In genomic region chr18:10150576-10150975, GRCh38 we compare ENCODE assay signal across 6 cellular contexts.
DNase-seq lines count a peak whose midpoint lies in the region; FAIRE-seq and TF ChIP-seq lines count a peak whose summit lies in the region.
"Not testable (repeated sequence)": the region's sequence is repeated elsewhere in the genome, so short reads cannot be mapped to it uniquely, and the experiment has no call there.

No MANE protein-coding gene starts in this region.

- H3K9me3 ChIP-seq in neuronal stem cell (replicated peaks in 1 of 2; ENCODE audit: control insufficient read depth in 2 of 2, insufficient read depth in 1 of 2, low read depth in 1 of 2, low read length in 2 of 2); trophoblast cell (ENCODE audit: insufficient read depth, low read depth, low read length); vagina: not testable (repeated sequence)

- H3K9ac ChIP-seq in neuronal stem cell (ENCODE audit: low read depth, low read length, poor library complexity): not testable (repeated sequence)
- peak overlapping the region; percentile 69 for H3K9ac ChIP-seq in trophoblast cell (ENCODE audit: low read length)

- peak overlapping the region; percentile 21 for H3K18ac ChIP-seq in neuronal stem cell (ENCODE audit: low read length)
- H3K18ac ChIP-seq in trophoblast cell (ENCODE audit: low read length): not testable (repeated sequence)

- WGBS in neuronal stem cell (ENCODE audit: extremely low coverage in 2 of 2, insufficient read length in 2 of 2, insufficient replicate concordance in 1 of 2), 2 donors: no CpG with 5 or more reads among the region's 17 CpGs
- WGBS in trophoblast cell (ENCODE audit: extremely low coverage, insufficient coverage, insufficient read length): no CpG with 5 or more reads among the region's 17 CpGs

- H3K79me2 ChIP-seq in trophoblast cell (ENCODE audit: control insufficient read depth, insufficient read depth, low read length, poor library complexity): not testable (repeated sequence)

- intact Hi-C loops in vagina (cut with DNase I): not testable (repeated sequence)

- H2AFZ ChIP-seq in neuronal stem cell (ENCODE audit: low read length); trophoblast cell (ENCODE audit: insufficient read depth, low read length, poor library complexity): not testable (repeated sequence)

- H3K36me3 ChIP-seq in bronchial epithelial cell (ENCODE audit: control insufficient read depth, insufficient read depth, low read length); neuronal stem cell (replicated peaks in 1 of 2; ENCODE audit: control insufficient read depth in 2 of 2, insufficient read depth in 2 of 2, low read length in 2 of 2); trophoblast cell (ENCODE audit: control insufficient read depth in 1 of 2, insufficient read depth in 2 of 2, low read length in 2 of 2); vagina: not testable (repeated sequence)

- H3K14ac ChIP-seq in neuronal stem cell (ENCODE audit: low read length); trophoblast cell (ENCODE audit: low read length): not testable (repeated sequence)

- not testable (repeated sequence) for H2BK12ac ChIP-seq in neuronal stem cell (ENCODE audit: low read length); trophoblast cell (ENCODE audit: low read length)

- H3K4me1 ChIP-seq in neuronal stem cell (ENCODE audit: control insufficient read depth in 2 of 2, insufficient read depth in 1 of 2, low read depth in 1 of 2, low read length in 2 of 2); trophoblast cell (ENCODE audit: control insufficient read depth in 1 of 2, insufficient read depth in 2 of 2, low read length in 2 of 2): not testable (repeated sequence)
- peaks cover 15% of the 10 kb centered on the region for H3K4me1 ChIP-seq in vagina

- not testable (repeated sequence) for H4K91ac ChIP-seq in neuronal stem cell (ENCODE audit: low read depth, low read length, poor library complexity); trophoblast cell (ENCODE audit: low read depth, low read length)

- not testable (repeated sequence) for H3K27me3 ChIP-seq in bronchial epithelial cell (ENCODE audit: control insufficient read depth, insufficient read depth, low read length); trophoblast cell (ENCODE audit: insufficient read depth, low read length); vagina
- peaks cover 0 to 21% (median 0%) of the 10 kb centered on the region in 3 experiments for H3K27me3 ChIP-seq in neuronal stem cell (ENCODE audit: control insufficient read depth in 3 of 3, insufficient read depth in 3 of 3, low read depth in 1 of 3, low read length in 3 of 3)

- not testable (repeated sequence) for H3K4ac ChIP-seq in neuronal stem cell (ENCODE audit: low read length); trophoblast cell (ENCODE audit: low read depth, low read length)

- H2BK15ac ChIP-seq in neuronal stem cell (ENCODE audit: low read length): not testable (repeated sequence)

- not testable (repeated sequence) for H3K79me1 ChIP-seq in neuronal stem cell (ENCODE audit: low read depth, low read length); trophoblast cell (ENCODE audit: low read length)

- not testable (repeated sequence) for H4K8ac ChIP-seq in neuronal stem cell (ENCODE audit: low read depth, low read length); trophoblast cell (ENCODE audit: low read depth, low read length)

- H2BK120ac ChIP-seq in neuronal stem cell (ENCODE audit: low read depth, low read length); trophoblast cell (ENCODE audit: insufficient read depth, low read length, poor library complexity): not testable (repeated sequence)

- not testable (repeated sequence) for H4K12ac ChIP-seq in trophoblast cell (ENCODE audit: low read depth, low read length)

- TF ChIP-seq POLR2A in vagina (IDR thresholded peaks at IDR 0.05): not testable (repeated sequence)

- peak; percentile 100 for FAIRE-seq in HTR-8/SVneo (lab: Jason Lieb, UNC)
- peak; percentile 98 for FAIRE-seq in bronchial epithelial cell (lab: Jason Lieb, UNC)

- H3K27ac ChIP-seq in neuronal stem cell (replicated peaks; ENCODE audit: low read length); trophoblast cell (ENCODE audit: low read depth, low read length); vagina: not testable (repeated sequence)

- H3K23ac ChIP-seq in neuronal stem cell (ENCODE audit: low read depth, low read length, poor library complexity): peak overlapping the region; percentile 57
- H3K23ac ChIP-seq in trophoblast cell (ENCODE audit: low read length): peak overlapping the region; percentile 63

- not testable (repeated sequence) for H2AK5ac ChIP-seq in neuronal stem cell (ENCODE audit: low read depth, low read length); trophoblast cell (ENCODE audit: low read length)

- not testable (repeated sequence) for TF ChIP-seq CTCF in bronchial epithelial cell (IDR thresholded peaks at IDR 0.05; ENCODE audit: insufficient read depth, low read length, severe bottlenecking); vagina (IDR thresholded peaks at IDR 0.05)

- not testable (repeated sequence) for DNase-seq in HTR-8/SVneo (ENCODE audit: insufficient read length, low spot score); bronchial epithelial cell (ENCODE audit: low read depth); neuronal stem cell (ENCODE audit: low spot score); trophoblast cell
- peak; percentile 17 for DNase-seq in islet precursor cell
- DNase-seq in vagina (ENCODE audit: extremely low spot score in 2 of 2): peak; percentile 37 to 84

- H3K4me2 ChIP-seq in neuronal stem cell (ENCODE audit: insufficient read depth, low read length, poor library complexity, severe bottlenecking); trophoblast cell (ENCODE audit: low read length): not testable (repeated sequence)

- H2BK5ac ChIP-seq in neuronal stem cell (ENCODE audit: low read length); trophoblast cell (ENCODE audit: low read depth, low read length, poor library complexity): not testable (repeated sequence)

- not testable (repeated sequence) for H3K4me3 ChIP-seq in bronchial epithelial cell (ENCODE audit: low read depth, low read length); vagina
- H3K4me3 ChIP-seq in neuronal stem cell (ENCODE audit: low read length in 2 of 2) (peak overlapping the region in 1 of 2 donors; percentile 37), trophoblast cell (ENCODE audit: low read depth, low read length) (peak overlapping the region; percentile 42)
